Comparison of ENCODE assay signal across 1 cellular context in genomic region chr2:95042472-95043271, GRCh38.
TF ChIP-seq lines count a peak whose summit lies in the region.

No MANE protein-coding gene starts in this region.

TF ChIP-seq in HepG2, 621 proteins besides CTCF, POLR2A, EP300 and RAD21 (continued from another document):
- TF ChIP-seq BCL3 (CRISPR knock-in tag; IDR thresholded peaks at IDR 0.05): no peak
